In genomic region chr4:160326110-160326509, GRCh38 we compare ENCODE assay signal across 29 cellular contexts.
DNase-seq lines count a peak whose midpoint lies in the region; ATAC-seq and TF ChIP-seq lines count a peak whose summit lies in the region.
"Had no signal": no experiment of that assay in that cellular context is flagged by ENCODE, and none has a peak within 500 bp of the region (broad histone marks: within the 10 kb centered on the region; RNA-seq: fewer than 3 reads in every experiment).

No MANE protein-coding gene starts in this region.

- no peak for TF ChIP-seq RAD21 in HCT116 (IDR thresholded peaks at IDR 0.05; ENCODE audit: low read depth)
- TF ChIP-seq RAD21 in neural cell (conservative IDR thresholded peaks at IDR 0.05), result peak; percentile 20

- no peak overlapping the region for H3K4me2 ChIP-seq in HCT116 (ENCODE audit: low read length)
- H3K4me2 ChIP-seq in neural cell (ENCODE audit: low read length), result peak overlapping the region; percentile 49
- H3K4me2 ChIP-seq: A549; BLaER1; BLaER1 treated with 17β-estradiol and CSF1 and Interleukin-3, amounts not matched to agents 10 nM and 100 nM had no signal

- CTCF ChIA-PET in HCT116 (lab: Charles Lee), result no interaction called here

- TF ChIP-seq CTCF in HCT116 (IDR thresholded peaks at IDR 0.05 in 2 of 3, conservative IDR thresholded peaks at IDR 0.05 in 1 of 3; ENCODE audit: borderline replicate concordance in 1 of 3, insufficient read depth in 1 of 3, low read depth in 2 of 3, low read length in 2 of 3) (no peak), neural cell (IDR thresholded peaks at IDR 0.05; ENCODE audit: poor library complexity, severe bottlenecking) (no peak), spleen (IDR thresholded peaks at IDR 0.05 in 8 of 11, conservative IDR thresholded peaks at IDR 0.05 in 3 of 11) (no peak)

- 68 to 75% (median 70%) methylated on average over 5 of the region's 5 CpGs for WGBS in spleen, 5 donors

- H3K4me3 ChIP-seq in HCT116 (replicated peaks in 1 of 2; ENCODE audit: low read depth in 1 of 2, low read length in 2 of 2) (no peak overlapping the region), neural cell (ENCODE audit: low read length) (peak overlapping the region; percentile 7), spleen (no peak overlapping the region)
- H3K4me3 ChIP-seq: A549; BLaER1; BLaER1 treated with 17β-estradiol and CSF1 and Interleukin-3, amounts not matched to agents 10 nM and 100 nM had no signal

- BruUV-seq in HCT116 (replicated peaks; lab: Mats Ljungman, UMichigan), result no TSS peak

- H3K9me2 ChIP-seq in HCT116 (ENCODE audit: insufficient read depth) (0 out of 2 replicates have a peak, but pooled peaks cover 4% of the 10 kb centered on the region), neural cell (ENCODE audit: insufficient read depth, low read length) (peaks cover 4% of the 10 kb centered on the region)

- H3K36me3 ChIP-seq in HCT116 (ENCODE audit: control insufficient read depth in 1 of 2, insufficient read depth in 2 of 2, low read length in 2 of 2), result no peaks in the 10 kb centered on the region
- H3K36me3 ChIP-seq in neural cell (ENCODE audit: insufficient read depth, low read length), result no peaks in the 10 kb centered on the region
- H3K36me3 ChIP-seq in spleen, result no peaks in the 10 kb centered on the region
- H3K36me3 ChIP-seq: BE2C; BLaER1; BLaER1 treated with 17β-estradiol and CSF1 and Interleukin-3, amounts not matched to agents 10 nM and 100 nM had no signal

- H3K9ac ChIP-seq in HCT116 (ENCODE audit: low read length) (no peak overlapping the region), neural cell (ENCODE audit: low read length) (no peak overlapping the region)
- H3K9ac ChIP-seq: BLaER1; BLaER1 treated with 17β-estradiol and CSF1 and Interleukin-3, amounts not matched to agents 10 nM and 100 nM had no signal

- H4K20me1 ChIP-seq in HCT116 (ENCODE audit: insufficient read depth), result no peaks in the 10 kb centered on the region
- no peaks in the 10 kb centered on the region for H4K20me1 ChIP-seq in neural cell (ENCODE audit: insufficient read depth)
- H4K20me1 ChIP-seq: BLaER1; BLaER1 treated with 17β-estradiol and CSF1 and Interleukin-3, amounts not matched to agents 10 nM and 100 nM had no signal

- RAD21 ChIA-PET in HCT116 (lab: Charles Lee; ENCODE audit: low non-redundant PET in 1 of 2, low total read pairs in 2 of 2, uncharacterized antibody in 2 of 2, unreplicated experiment in 2 of 2), result no interaction called here

- H3K4me1 ChIP-seq in HCT116 (ENCODE audit: control insufficient read depth in 1 of 2, insufficient read depth in 2 of 2, low read length in 2 of 2) (peaks cover 0 to 3% of the 10 kb centered on the region in 2 experiments; a peak in 2 of 4 replicates), spleen (no peaks in the 10 kb centered on the region)
- H3K4me1 ChIP-seq: BE2C; BLaER1; BLaER1 treated with 17β-estradiol and CSF1 and Interleukin-3, amounts not matched to agents 10 nM and 100 nM; Caco-2 had no signal

- H3K27me3 ChIP-seq in HCT116 (ENCODE audit: insufficient read depth, low read length) (no peaks in the 10 kb centered on the region), neural cell (ENCODE audit: insufficient read depth, low read depth, low read length) (no peaks in the 10 kb centered on the region), spleen (replicated peaks in 1 of 7) (no peaks in the 10 kb centered on the region)
- H3K27me3 ChIP-seq: BE2C; BLaER1; BLaER1 treated with 17β-estradiol and CSF1 and Interleukin-3, amounts not matched to agents 10 nM and 100 nM had no signal

- intact Hi-C loops in HCT116 (cut with micrococcal nuclease) (no loop called here), spleen (cut with DNase I; ENCODE audit: low total_unique reads) (no loop called here)

- no peak for ATAC-seq in HCT116
- ATAC-seq: A549; CD8-positive, alpha-beta T cell had no signal

- no peaks in the 10 kb centered on the region for H3K79me2 ChIP-seq in HCT116 (ENCODE audit: insufficient read depth, low read length)
- H3K79me2 ChIP-seq in neural cell (replicated peaks; ENCODE audit: insufficient read depth, low read length), result no peaks in the 10 kb centered on the region

- H2AFZ ChIP-seq in HCT116 (ENCODE audit: low read depth, low read length, poor library complexity, severe bottlenecking), result peak overlapping the region; percentile 55
- no peak overlapping the region for H2AFZ ChIP-seq in neural cell (ENCODE audit: low read depth, low read length)

- H3K27ac ChIP-seq in HCT116 (ENCODE audit: low read depth, low read length) (no peak overlapping the region), neural cell (ENCODE audit: low read length) (peak overlapping the region; percentile 54), spleen (no peak overlapping the region)
- H3K27ac ChIP-seq: 22Rv1; A549; BLaER1; BLaER1 treated with 17β-estradiol and CSF1 and Interleukin-3, amounts not matched to agents 10 nM and 100 nM; C4-2B had no signal

- H3K9me3 ChIP-seq in HCT116 (ENCODE audit: control insufficient read depth in 1 of 2, insufficient read depth in 1 of 2, low read depth in 1 of 2, low read length in 2 of 2), result no peaks in the 10 kb centered on the region
- H3K9me3 ChIP-seq in neural cell (ENCODE audit: low read length), result no peaks in the 10 kb centered on the region
- no peaks in the 10 kb centered on the region for H3K9me3 ChIP-seq in spleen
- H3K9me3 ChIP-seq: BE2C, BLaER1, Caco-2 had no signal

- no peaks in the 10 kb centered on the region for H3F3A ChIP-seq in neural cell (ENCODE audit: insufficient read depth, low read length, poor library complexity, severe bottlenecking)

- peak; percentile 92 for TF ChIP-seq EP300 in neural cell (conservative IDR thresholded peaks at IDR 0.05; ENCODE audit: poor library complexity, severe bottlenecking)

- POLR2A ChIA-PET in HCT116 (lab: Charles Lee), result no interaction called here

- DNase-seq in HCT116 (ENCODE audit: low read depth, low spot score), result no peak
- no peak for DNase-seq in spleen
- no peak for DNase-seq in HPDE6-E6E7 (ENCODE audit: extremely low spot score)
- DNase-seq: 8988T; ACHN; AML-193; BE2C; C1 segment of cervical spinal cord; Caco-2; Calu3; CD4-positive, alpha-beta memory T cell; CD4-positive, alpha-beta T cell; CD4-positive, CD25-positive, alpha-beta regulatory T cell; CD8-positive, alpha-beta memory T cell; CD8-positive, alpha-beta T cell; COR-L47; DMS 273 treated with DMSO at 0.1 percent for 48 hours; DMS153; DMS53; DMS79; DMS79 treated with DMSO at 0.1 percent for 48 hours; DND-41; EL had no signal

- TF ChIP-seq POLR2A in HCT116 (IDR thresholded peaks at IDR 0.05; ENCODE audit: borderline replicate concordance, extremely low read depth, insufficient read depth, insufficient read length) (no peak), spleen (IDR thresholded peaks at IDR 0.05) (no peak)

TF ChIP-seq in HCT116, 20 proteins besides CTCF, POLR2A, EP300 and RAD21:
- TF ChIP-seq CEBPB (IDR thresholded peaks at IDR 0.05; ENCODE audit: low read depth) (no peak), SP1 (IDR thresholded peaks at IDR 0.05; ENCODE audit: low read depth) (no peak), ZNF274 (IDR thresholded peaks at IDR 0.05; ENCODE audit: low read depth, low read length) (no peak), CBX3 (IDR thresholded peaks at IDR 0.05; ENCODE audit: low read depth) (no peak), TCF7L2 (IDR thresholded peaks at IDR 0.05; ENCODE audit: borderline replicate concordance, extremely low read depth, insufficient read depth, insufficient read length) (no peak), JUND (IDR thresholded peaks at IDR 0.05) (no peak)
- TF ChIP-seq, protein P1, sequence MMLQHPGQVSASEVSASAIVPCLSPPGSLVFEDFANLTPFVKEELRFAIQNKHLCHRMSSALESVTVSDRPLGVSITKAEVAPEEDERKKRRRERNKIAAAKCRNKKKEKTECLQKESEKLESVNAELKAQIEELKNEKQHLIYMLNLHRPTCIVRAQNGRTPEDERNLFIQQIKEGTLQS (IDR thresholded peaks at IDR 0.05), result no peak
- TF ChIP-seq, protein P2, sequence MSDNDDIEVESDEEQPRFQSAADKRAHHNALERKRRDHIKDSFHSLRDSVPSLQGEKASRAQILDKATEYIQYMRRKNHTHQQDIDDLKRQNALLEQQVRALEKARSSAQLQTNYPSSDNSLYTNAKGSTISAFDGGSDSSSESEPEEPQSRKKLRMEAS (IDR thresholded peaks at IDR 0.05), result no peak

TF ChIP-seq in neural cell, 6 proteins besides CTCF, POLR2A, EP300 and RAD21:
- TF ChIP-seq EZH2 (IDR thresholded peaks at IDR 0.05; ENCODE audit: borderline replicate concordance, insufficient read depth, low read length, poor library complexity, severe bottlenecking) (no peak), POLR2AphosphoS5 (IDR thresholded peaks at IDR 0.05) (peak; percentile 67), SMC3 (conservative IDR thresholded peaks at IDR 0.05; ENCODE audit: poor library complexity) (no peak), REST (IDR thresholded peaks at IDR 0.05; ENCODE audit: borderline replicate concordance) (peak; percentile 22), TAF1 (IDR thresholded peaks at IDR 0.05; ENCODE audit: low read depth) (no peak), MXI1 (conservative IDR thresholded peaks at IDR 0.05; ENCODE audit: poor library complexity, severe bottlenecking) (no peak)
